In the genomic region with DNA sequence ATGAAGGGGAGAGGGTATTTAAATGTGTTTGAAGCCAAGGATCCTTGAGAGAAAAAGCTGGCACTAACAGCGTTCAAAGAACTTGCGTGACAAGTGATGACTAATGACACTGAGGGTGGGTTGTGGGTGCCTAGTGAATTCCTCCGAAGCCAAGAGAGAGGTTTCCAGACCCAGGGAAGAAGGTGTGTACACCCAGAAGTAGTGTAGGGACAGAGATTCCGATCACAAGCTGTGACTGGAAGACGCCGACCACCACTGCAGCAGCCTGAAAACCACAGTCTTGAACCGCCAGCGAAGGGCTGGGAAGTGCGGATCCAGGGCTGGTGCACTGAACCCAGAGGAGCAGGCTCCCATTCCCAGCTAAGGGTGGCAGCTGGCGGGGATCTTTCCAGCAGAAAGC, we compare ENCODE assay signal across 19 cellular contexts. TPM values are rescaled to one million over a fixed set of nuclear protein-coding genes. Genes with fewer than 3 reads are reported as not detected.
A peak's percentile ranks its signal among the peaks of the same experiment; 100 is the strongest.
DNase-seq lines count a peak whose midpoint lies in the region; ATAC-seq and TF ChIP-seq lines count a peak whose summit lies in the region.
"Had no signal": no experiment of that assay in that cellular context is flagged by ENCODE, and none has a peak within 500 bp of the region (broad histone marks: within the 10 kb centered on the region; RNA-seq: fewer than 3 reads in every experiment).

No MANE protein-coding gene starts in this region.

- CTCF ChIA-PET in mammary epithelial cell (lab: Charles Lee; ENCODE audit: low non-redundant PET): no interaction called here
- CTCF ChIA-PET in MCF 10A (lab: Yijun Ruan, JAX): interaction anchor here (0.6 kb wide), 1 partner anchor 28 kb away, joined by 3 read pairs; no protein-coding TSS in a partner anchor

- H2AFZ ChIP-seq in mammary epithelial cell (ENCODE audit: low read depth, low read length): no peak overlapping the region
- H2AFZ ChIP-seq: GM23248 had no signal

- H3K27ac Mint-ChIP-seq in MCF 10A (ENCODE audit: low read depth, unreplicated experiment) (no peak overlapping the region), mesothelial cell of epicardium (no peak overlapping the region)
- H3K27ac Mint-ChIP-seq: CD4-positive, alpha-beta T cell had no signal

- no peak overlapping the region for H3K9ac ChIP-seq in mammary epithelial cell (ENCODE audit: insufficient read depth, low read length)
- H3K9ac ChIP-seq: GM23248 had no signal

- no peak for TF ChIP-seq CTCF in mammary epithelial cell (conservative IDR thresholded peaks at IDR 0.05 in 1 of 2, IDR thresholded peaks at IDR 0.05 in 1 of 2; ENCODE audit: extremely low read depth in 1 of 2, insufficient read depth in 1 of 2, low read depth in 1 of 2, low read length in 2 of 2)
- TF ChIP-seq CTCF in MCF 10A (IDR thresholded peaks at IDR 0.05; ENCODE audit: unreplicated experiment): no peak
- no peak for TF ChIP-seq CTCF in left lung (IDR thresholded peaks at IDR 0.05)
- TF ChIP-seq CTCF in mesothelial cell of epicardium (IDR thresholded peaks at IDR 0.05; ENCODE audit: unreplicated experiment): no peak

- H3K27me3 Mint-ChIP-seq in MCF 10A (ENCODE audit: insufficient read depth, unreplicated experiment) (no peaks in the 10 kb centered on the region), mesothelial cell of epicardium (ENCODE audit: low read depth) (no peaks in the 10 kb centered on the region)
- H3K27me3 Mint-ChIP-seq: CD4-positive, alpha-beta T cell had no signal

- H3K4me2 ChIP-seq in mammary epithelial cell (ENCODE audit: insufficient read depth, low read depth, low read length): no peak overlapping the region

- WGBS in mammary epithelial cell (ENCODE audit: low coverage, missing lambda C conversion rate): 95% methylated on average over 10 of the region's 10 CpGs

- H3K4me1 Mint-ChIP-seq in MCF 10A (ENCODE audit: insufficient read depth, unreplicated experiment): peaks cover 6% of the 10 kb centered on the region
- peaks cover 5% of the 10 kb centered on the region for H3K4me1 Mint-ChIP-seq in mesothelial cell of epicardium

- no peak overlapping the region for H3K27ac ChIP-seq in mammary epithelial cell (ENCODE audit: insufficient read depth, low read depth, low read length)
- no peak overlapping the region for H3K27ac ChIP-seq in left lung
- H3K27ac ChIP-seq: 22Rv1, GM23248, SJCRH30 had no signal

- H3K9me3 Mint-ChIP-seq in MCF 10A (ENCODE audit: unreplicated experiment) (no peaks in the 10 kb centered on the region), mesothelial cell of epicardium (no peaks in the 10 kb centered on the region)
- H3K9me3 Mint-ChIP-seq: CD4-positive, alpha-beta T cell had no signal

- H3K4me3 ChIP-seq in mammary epithelial cell (replicated peaks in 1 of 3; ENCODE audit: insufficient read depth in 1 of 3, low read depth in 2 of 3, low read length in 3 of 3) (no peak overlapping the region), left lung (no peak overlapping the region)
- H3K4me3 ChIP-seq: GM23248, SJCRH30 had no signal

- H3K27me3 ChIP-seq in mammary epithelial cell (ENCODE audit: insufficient read depth, low read length): no peaks in the 10 kb centered on the region
- H3K27me3 ChIP-seq in left lung: no peaks in the 10 kb centered on the region
- H3K27me3 ChIP-seq: BE2C, SJCRH30 had no signal

- intact Hi-C loops in mammary epithelial cell (cut with micrococcal nuclease) (loop anchor here (5.0 kb wide), 1 partner anchor 58 kb away; no protein-coding TSS in a partner anchor), MCF 10A (cut with micrococcal nuclease) (no loop called here), left lung (cut with DNase I) (no loop called here)

- H4K20me1 ChIP-seq in mammary epithelial cell (ENCODE audit: insufficient read depth, low read length): no peaks in the 10 kb centered on the region

- BruUV-seq in mammary epithelial cell (replicated peaks; lab: Mats Ljungman, UMichigan) (no TSS peak), MCF 10A (replicated peaks; lab: Mats Ljungman, UMichigan) (no TSS peak)

- H3K4me3 Mint-ChIP-seq in MCF 10A (ENCODE audit: unreplicated experiment) (no peak overlapping the region), mesothelial cell of epicardium (no peak overlapping the region)
- H3K4me3 Mint-ChIP-seq: CD4-positive, alpha-beta T cell had no signal

- DNase-seq in mammary epithelial cell (peak; percentile 37), MCF 10A (ENCODE audit: unreplicated experiment) (no peak), astrocyte of the hippocampus (ENCODE audit: low read depth, low spot score) (peak; percentile 89), left lung (no peak), DMS114 treated with DMSO at 0.1 percent for 48 hours (lab: John Stamatoyannopoulos, UW; ENCODE audit: unreplicated experiment) (no peak), NCI-H1694 (lab: John Stamatoyannopoulos, UW) (no peak), mesothelial cell of epicardium (ENCODE audit: low spot score in 2 of 2, unreplicated experiment in 2 of 2) (no peak), NCI-H2196 treated with DMSO at 0.1 percent for 48 hours (lab: John Stamatoyannopoulos, UW; ENCODE audit: unreplicated experiment) (no peak)
- DNase-seq: BE2C; CD4-positive, alpha-beta T cell; DMS53; GM23248; NCI-H1105 treated with DMSO at 0.1 percent for 48 hours; NCI-H187 treated with DMSO at 0.1 percent for 48 hours; NCI-H2171; NCI-H748 treated with DMSO at 0.1 percent for 48 hours; OCI-M1; SJCRH30 had no signal

- POLR2A ChIA-PET in MCF 10A (lab: Yijun Ruan, JAX): no interaction called here

- H3K36me3 ChIP-seq in mammary epithelial cell (ENCODE audit: insufficient read depth, low read length) (no peaks in the 10 kb centered on the region), left lung (no peaks in the 10 kb centered on the region)
- H3K36me3 ChIP-seq: BE2C, SJCRH30 had no signal

- H3K9me3 ChIP-seq in mammary epithelial cell (replicated peaks; ENCODE audit: insufficient read depth, low read length) (no peaks in the 10 kb centered on the region), left lung (no peaks in the 10 kb centered on the region)
- H3K9me3 ChIP-seq: BE2C, SJCRH30 had no signal

- dilution Hi-C loops in mammary epithelial cell (cut with HindIII; ENCODE audit: low sequenced_read_pairs): no loop called here

- no peaks in the 10 kb centered on the region for H3K79me2 ChIP-seq in mammary epithelial cell (ENCODE audit: insufficient read depth, low read length)

- H3K4me1 ChIP-seq in mammary epithelial cell (ENCODE audit: insufficient read depth, low read length): no peaks in the 10 kb centered on the region
- peaks cover 0 to 3% of the 10 kb centered on the region in 2 donors for H3K4me1 ChIP-seq in left lung
- H3K4me1 ChIP-seq: BE2C had no signal

- peak; percentile 76 for ATAC-seq in left lung

- H3K36me3 Mint-ChIP-seq in MCF 10A (ENCODE audit: insufficient read depth, unreplicated experiment): peaks cover 16% of the 10 kb centered on the region
- H3K36me3 Mint-ChIP-seq in mesothelial cell of epicardium: peaks cover 2% of the 10 kb centered on the region

- in situ Hi-C loops in mammary epithelial cell (cut with MboI; ENCODE audit: low sequenced_read_pairs in 2 of 2): no loop called here

RNA-seq across cellular contexts. Expression of gene PPARA, which starts 9.5 kb away (rescaled TPM):
- total RNA-seq in mammary epithelial cell (10 to 100 TPM; 10.3 to 15.5 TPM), MCF 10A (2022) (8.0 and 10.1 TPM in 2 replicates), left lung (10 to 100 TPM; 19.4 to 22.3 TPM), mesothelial cell of epicardium (12.0 to 15.1 TPM (median 13.0 TPM) in 3 replicates)
- polyA plus RNA-seq in mammary epithelial cell: 7.4 TPM
- polyA minus RNA-seq in mammary epithelial cell: 46.3 TPM

Comparison
In these comparisons a context has a peak if more than half of its experiments do, and no peak if none do; other contexts are left out.
1. DNase-seq: peak in mammary epithelial cell (single experiment) and astrocyte of the hippocampus (single experiment); none in MCF 10A (single experiment), left lung (0 of 2), DMS114 treated with DMSO at 0.1 percent for 48 hours (single experiment), NCI-H1694 (single experiment), mesothelial cell of epicardium (0 of 2) and NCI-H2196 treated with DMSO at 0.1 percent for 48 hours (single experiment).